ENCODE assay signal across 15 cellular contexts in the genomic region with DNA sequence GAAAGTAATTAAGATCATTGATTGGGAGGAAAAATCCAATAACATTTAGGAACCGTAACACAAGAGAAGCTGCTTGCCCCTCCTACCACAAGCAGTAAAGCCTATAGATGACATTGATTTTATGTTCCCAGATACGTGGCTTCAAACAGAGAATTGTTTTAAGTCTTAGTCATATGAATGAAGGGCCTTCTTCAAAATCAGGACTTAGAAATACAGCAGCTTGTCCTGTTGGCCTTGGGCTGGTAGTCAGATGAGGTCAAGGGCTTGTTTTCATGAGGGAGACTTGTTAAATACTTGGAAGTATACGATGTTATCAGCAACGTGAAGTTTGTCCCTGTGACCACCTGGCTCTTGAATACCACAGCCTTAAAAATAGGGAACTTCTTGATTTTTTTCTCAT.
"Had no signal": no experiment of that assay in that cellular context is flagged by ENCODE, and none has a peak within 500 bp of the region (broad histone marks: within the 10 kb centered on the region; RNA-seq: fewer than 3 reads in every experiment).

No MANE protein-coding gene starts in this region.

- ATAC-seq: lower lobe of right lung had no signal

- H3K9ac ChIP-seq: SK-N-SH had no signal

- H3K4me2 ChIP-seq: hepatocyte had no signal

- DNase-seq: activated B cell treated with CpG ODN at 0.5 μM for 24 hours; activated CD4-positive, alpha-beta T cell treated with anti-CD3 and anti-CD28 coated beads, Interleukin-2, amount 10 ng/mL, durations not matched to agents 7 days and 5 days; activated naive CD4-positive, alpha-beta T cell treated with anti-CD3 and anti-CD28 coated beads, Interleukin-2, amount 50 U/mL, for 16 hours; adrenal gland; colonic mucosa; effector CD4-positive, alpha-beta T cell; left cardiac atrium; lower lobe of right lung; naive B cell; right cardiac atrium; SK-N-SH; stimulated activated CD4-positive, alpha-beta T cell treated with anti-CD3 and anti-CD28 coated beads, Interleukin-12 subunit alpha, Interleukin-12 subunit beta, amount 100 ng/mL, for 4 hours; stimulated activated naive CD4-positive, alpha-beta T cell had no signal

- H3K4me3 ChIP-seq: adrenal gland, cardiac muscle cell, colonic mucosa, hepatocyte, lower lobe of right lung had no signal

- H3K27ac ChIP-seq: adrenal gland, cardiac muscle cell, colonic mucosa, hepatocyte, lower lobe of right lung had no signal

- H2AFZ ChIP-seq: hepatocyte had no signal

- H3K79me2 ChIP-seq: hepatocyte had no signal

- H3K27me3 ChIP-seq: adrenal gland, cardiac muscle cell, colonic mucosa, hepatocyte had no signal

- H3K9me3 ChIP-seq: adrenal gland, colonic mucosa, lower lobe of right lung, SK-N-SH had no signal

- H3K4me1 ChIP-seq: adrenal gland, colonic mucosa, lower lobe of right lung had no signal

- H3K36me3 ChIP-seq: adrenal gland, cardiac muscle cell, colonic mucosa, lower lobe of right lung had no signal
